Comparison of ENCODE assay signal across 24 cellular contexts in genomic region chr6:41483943-41484342, GRCh38.
DNase-seq lines count a peak whose midpoint lies in the region; ATAC-seq, FAIRE-seq and TF ChIP-seq lines count a peak whose summit lies in the region.
"Had no signal": no experiment of that assay in that cellular context is flagged by ENCODE, and none has a peak within 500 bp of the region (broad histone marks: within the 10 kb centered on the region; RNA-seq: fewer than 3 reads in every experiment).

No MANE protein-coding gene starts in this region.

- H3K9me1 ChIP-seq in IMR-90 (ENCODE audit: insufficient read depth, low read length) (no peaks in the 10 kb centered on the region), K562 (ENCODE audit: control insufficient read depth, insufficient read depth, low read length) (no peaks in the 10 kb centered on the region)

- no peak for ATAC-seq in HepG2
- no peak for ATAC-seq in right lobe of liver
- no peak for ATAC-seq in IMR-90 (ENCODE audit: low read depth)
- ATAC-seq in K562: no peak

- TF ChIP-seq EP300 in HepG2 (IDR thresholded peaks at IDR 0.05; ENCODE audit: low read depth in 2 of 2, low read length in 2 of 2): no peak
- no peak for TF ChIP-seq EP300 in HepG2 (CRISPR knock-in tag; IDR thresholded peaks at IDR 0.05; ENCODE audit: borderline replicate concordance)
- no peak for TF ChIP-seq EP300 in K562 (IDR thresholded peaks at IDR 0.05; ENCODE audit: low read length)

- H3K4me1 ChIP-seq in HepG2 (ENCODE audit: insufficient read depth, low read length): peaks cover 20% of the 10 kb centered on the region
- no peaks in the 10 kb centered on the region for H3K4me1 ChIP-seq in right lobe of liver
- peaks cover 7% of the 10 kb centered on the region for H3K4me1 ChIP-seq in IMR-90 (ENCODE audit: control insufficient read depth, insufficient read depth, low read length)
- H3K4me1 ChIP-seq in K562 (replicated peaks in 1 of 2; ENCODE audit: control insufficient read depth in 2 of 2, insufficient read depth in 2 of 2, low read length in 2 of 2): no peaks in the 10 kb centered on the region

- intact Hi-C loops in HepG2 (cut with micrococcal nuclease; ENCODE audit: unreplicated experiment): no loop called here
- intact Hi-C loops in right lobe of liver (cut with DNase I): no loop called here
- intact Hi-C loops in IMR-90 (cut with micrococcal nuclease): no loop called here
- intact Hi-C loops in K562 (cut with micrococcal nuclease): no loop called here

- no peak overlapping the region for H3K18ac ChIP-seq in IMR-90 (ENCODE audit: low read depth, low read length)

- H3K9ac ChIP-seq in HepG2 (ENCODE audit: insufficient read depth, low read depth, low read length): no peak overlapping the region
- no peak overlapping the region for H3K9ac ChIP-seq in IMR-90 (ENCODE audit: low read depth, low read length)
- H3K9ac ChIP-seq in K562 (ENCODE audit: insufficient read depth in 1 of 2, low read depth in 2 of 2, low read length in 2 of 2): no peak overlapping the region
- H3K9ac ChIP-seq: BLaER1 had no signal

- H2AK9ac ChIP-seq in IMR-90 (replicated peaks; ENCODE audit: low read depth, low read length, poor library complexity): no peak overlapping the region

- no peak overlapping the region for H3K56ac ChIP-seq in IMR-90 (ENCODE audit: extremely low read depth, insufficient read depth, low read length)

- H3K27ac ChIP-seq in HepG2 (ENCODE audit: extremely low read length, insufficient read depth, low read length) (no peak overlapping the region), right lobe of liver (no peak overlapping the region), IMR-90 (ENCODE audit: insufficient read depth, low read length) (no peak overlapping the region), K562 (ENCODE audit: extremely low read depth, low read depth, low read length) (no peak overlapping the region)
- H3K27ac ChIP-seq: 22Rv1, BLaER1 had no signal

- BruUV-seq in HepG2 (replicated peaks; lab: Mats Ljungman, UMichigan) (no TSS peak), IMR-90 (replicated peaks; lab: Mats Ljungman, UMichigan) (no TSS peak), K562 (replicated peaks; lab: Mats Ljungman, UMichigan) (no TSS peak)

- in situ Hi-C loops in HepG2 (cut with HindIII; ENCODE audit: extremely low pct_ligation_motif_present, low pct_unique_long_range_greater_than_20kb) (no loop called here), IMR-90 (cut with MboI; ENCODE audit: low sequenced_read_pairs) (no loop called here), K562 (cut with MboI) (no loop called here)

- TF ChIP-seq CTCF in HepG2 (CRISPR knock-in tag; IDR thresholded peaks at IDR 0.05) (no peak), right lobe of liver (IDR thresholded peaks at IDR 0.05) (no peak), IMR-90 (conservative IDR thresholded peaks at IDR 0.05; ENCODE audit: low read depth, low read length) (no peak), K562 (IDR thresholded peaks at IDR 0.05 in 2 of 3, conservative IDR thresholded peaks at IDR 0.05 in 1 of 3; ENCODE audit: insufficient read depth in 2 of 3, low read depth in 1 of 3, low read length in 3 of 3) (no peak)

- no peak overlapping the region for H3K4ac ChIP-seq in IMR-90 (ENCODE audit: low read depth, low read length)

- no peak for TF ChIP-seq RAD21 in HepG2 (CRISPR knock-in tag; IDR thresholded peaks at IDR 0.05)
- no peak for TF ChIP-seq RAD21 in IMR-90 (IDR thresholded peaks at IDR 0.05; ENCODE audit: low read length)
- TF ChIP-seq RAD21 in K562 (CRISPR knock-in tag; conservative IDR thresholded peaks at IDR 0.05 in 1 of 2, IDR thresholded peaks at IDR 0.05 in 1 of 2): no peak

- DNase-seq in HepG2 (ENCODE audit: low spot score) (no peak), right lobe of liver (no peak), IMR-90 (no peak), K562 (ENCODE audit: extremely low read depth in 1 of 4, low spot score in 3 of 4) (no peak), NCI-H524 (lab: John Stamatoyannopoulos, UW) (no peak), iPS-NIHi7 (ENCODE audit: extremely low spot score) (no peak)
- DNase-seq: ACHN; BE2C; C1 segment of cervical spinal cord; CD4-positive, alpha-beta memory T cell; CD4-positive, CD25-positive, alpha-beta regulatory T cell; CD8-positive, alpha-beta memory T cell; COR-L47; DMS 273 treated with DMSO at 0.1 percent for 48 hours; DMS153; DMS53; DMS79; DND-41; EL; GDM1 had no signal

- no peak overlapping the region for H3K4me2 ChIP-seq in HepG2 (ENCODE audit: low read depth, low read length)
- H3K4me2 ChIP-seq in IMR-90 (ENCODE audit: low read depth, low read length): no peak overlapping the region
- no peak overlapping the region for H3K4me2 ChIP-seq in K562 (ENCODE audit: insufficient read depth, low read length)
- H3K4me2 ChIP-seq: BLaER1 had no signal

- H3K4me3 ChIP-seq in HepG2 (replicated peaks in 1 of 3; ENCODE audit: insufficient read depth in 1 of 3, low read depth in 2 of 3, low read length in 3 of 3): no peak overlapping the region
- no peak overlapping the region for H3K4me3 ChIP-seq in right lobe of liver
- H3K4me3 ChIP-seq in IMR-90 (ENCODE audit: insufficient read depth, low read depth, low read length): no peak overlapping the region
- no peak overlapping the region for H3K4me3 ChIP-seq in K562
- H3K4me3 ChIP-seq: BLaER1 had no signal

- H3K36me3 ChIP-seq in HepG2 (replicated peaks in 1 of 2; ENCODE audit: control insufficient read depth in 1 of 2, insufficient read depth in 2 of 2, low read length in 2 of 2): no peaks in the 10 kb centered on the region
- no peaks in the 10 kb centered on the region for H3K36me3 ChIP-seq in right lobe of liver
- H3K36me3 ChIP-seq in IMR-90 (ENCODE audit: control insufficient read depth, insufficient read depth, low read length): no peaks in the 10 kb centered on the region
- no peaks in the 10 kb centered on the region for H3K36me3 ChIP-seq in K562 (ENCODE audit: control insufficient read depth, insufficient read depth, low read length)
- H3K36me3 ChIP-seq: BE2C, BLaER1 had no signal

- no peak overlapping the region for H3K14ac ChIP-seq in IMR-90 (replicated peaks; ENCODE audit: low read depth, low read length)

- no peak overlapping the region for H2BK15ac ChIP-seq in IMR-90 (ENCODE audit: low read depth, low read length)

- H3K79me2 ChIP-seq in HepG2 (ENCODE audit: insufficient read depth, low read length) (no peaks in the 10 kb centered on the region), K562 (ENCODE audit: control insufficient read depth, insufficient read depth, low read length) (no peaks in the 10 kb centered on the region)

- CTCF ChIA-PET in HepG2 (lab: Yijun Ruan, JAX; ENCODE audit: low intra/inter-chr PET ratio, low total read pairs): no interaction called here
- CTCF ChIA-PET in IMR-90 (lab: Yijun Ruan, JAX): no interaction called here
- CTCF ChIA-PET in K562 (lab: Yijun Ruan, JAX; ENCODE audit: low intra/inter-chr PET ratio): no interaction called here

- no peak overlapping the region for H4K5ac ChIP-seq in IMR-90 (ENCODE audit: low read depth, low read length)

- no peak for FAIRE-seq in HepG2 (lab: Jason Lieb, UNC)
- no peak for FAIRE-seq in K562 (lab: Jason Lieb, UNC)
- FAIRE-seq: GM12891, GM19239 had no signal

- H3K79me1 ChIP-seq in IMR-90 (ENCODE audit: low read depth in 1 of 2, low read length in 2 of 2): no peaks in the 10 kb centered on the region

- H4K20me1 ChIP-seq in HepG2 (ENCODE audit: insufficient read depth, low read length) (no peaks in the 10 kb centered on the region), IMR-90 (ENCODE audit: insufficient read depth, low read length) (no peaks in the 10 kb centered on the region), K562 (replicated peaks; ENCODE audit: control insufficient read depth, insufficient read depth, low read length) (no peaks in the 10 kb centered on the region; the same call in 1 of the 2 replicates)
- H4K20me1 ChIP-seq: BLaER1 had no signal

- no peak overlapping the region for H4K91ac ChIP-seq in IMR-90 (ENCODE audit: insufficient read depth, low read depth, low read length)

- no peak overlapping the region for H4K8ac ChIP-seq in IMR-90 (ENCODE audit: low read depth in 2 of 2, low read length in 2 of 2)

- H2BK120ac ChIP-seq in IMR-90 (ENCODE audit: low read depth, low read length): no peak overlapping the region

- POLR2A ChIA-PET in HepG2 (lab: Yijun Ruan, JAX): no interaction called here
- POLR2A ChIA-PET in IMR-90 (lab: Charles Lee; ENCODE audit: unreplicated experiment): no interaction called here
- POLR2A ChIA-PET in K562 (lab: Yijun Ruan, JAX): no interaction called here

- dilution Hi-C loops in IMR-90 (cut with HindIII; ENCODE audit: low sequenced_read_pairs, unreplicated experiment): no loop called here

- no peak overlapping the region for H2AFZ ChIP-seq in HepG2 (ENCODE audit: low read length)
- no peak overlapping the region for H2AFZ ChIP-seq in IMR-90 (replicated peaks; ENCODE audit: low read length, poor library complexity)
- H2AFZ ChIP-seq in K562 (ENCODE audit: low read depth, low read length): no peak overlapping the region

- WGBS in HepG2 (ENCODE audit: low lambda C conversion rate): 2% methylated on average over 1 of the region's 1 CpG
- 42% methylated on average over 1 of the region's 1 CpG for WGBS in right lobe of liver (ENCODE audit: insufficient coverage, low coverage, low lambda C conversion rate, missing lambda C conversion rate)
- WGBS in IMR-90 (ENCODE audit: extremely low coverage in 2 of 2, insufficient read length in 1 of 2), 2 experiments: no CpG with 5 or more reads among the region's 1 CpG
- WGBS in K562 (ENCODE audit: insufficient coverage, low coverage, missing lambda C conversion rate): 0% methylated on average over 1 of the region's 1 CpG

- H3K9me3 ChIP-seq in HepG2 (ENCODE audit: low read length) (no peaks in the 10 kb centered on the region), right lobe of liver (no peaks in the 10 kb centered on the region), IMR-90 (ENCODE audit: control insufficient read depth, insufficient read depth, low read length) (no peaks in the 10 kb centered on the region), K562 (replicated peaks; ENCODE audit: control insufficient read depth, insufficient read depth, low read depth, low read length) (no peaks in the 10 kb centered on the region)
- H3K9me3 ChIP-seq: BE2C, BLaER1 had no signal

- H2AK5ac ChIP-seq in IMR-90 (ENCODE audit: low read depth, low read length): no peak overlapping the region

- H2BK5ac ChIP-seq in IMR-90 (ENCODE audit: low read depth, low read length, poor library complexity, severe bottlenecking): no peak overlapping the region

- H2BK20ac ChIP-seq in IMR-90 (ENCODE audit: low read depth, low read length): no peak overlapping the region

- peaks cover 6 to 39% of the 10 kb centered on the region in 2 experiments for H3K27me3 ChIP-seq in HepG2 (ENCODE audit: control insufficient read depth in 1 of 2, insufficient read depth in 2 of 2, low read length in 2 of 2)
- H3K27me3 ChIP-seq in right lobe of liver: no peaks in the 10 kb centered on the region
- peaks cover 13% of the 10 kb centered on the region for H3K27me3 ChIP-seq in IMR-90 (ENCODE audit: control insufficient read depth, insufficient read depth, low read length)
- H3K27me3 ChIP-seq in K562 (ENCODE audit: control insufficient read depth in 2 of 2, insufficient read depth in 2 of 2, low read length in 2 of 2): peaks cover 26 to 44% of the 10 kb centered on the region in 2 experiments; a peak in 4 of 5 replicates
- H3K27me3 ChIP-seq: BE2C, BLaER1 had no signal

- TF ChIP-seq POLR2A in HepG2 (IDR thresholded peaks at IDR 0.05; ENCODE audit: insufficient read depth in 1 of 2, low read depth in 2 of 2, low read length in 2 of 2) (no peak), right lobe of liver (IDR thresholded peaks at IDR 0.05) (no peak), IMR-90 (IDR thresholded peaks at IDR 0.05; ENCODE audit: low read depth, low read length) (no peak), K562 (conservative IDR thresholded peaks at IDR 0.05) (no peak)

- H3K23ac ChIP-seq in IMR-90 (ENCODE audit: low read depth, low read length): no peak overlapping the region

Comparison
In these comparisons a context has a peak if more than half of its experiments do, and no peak if none do; other contexts are left out.
1. Of the 241 proteins assayed by ChIP-seq in both HepG2 and K562: peak only in HepG2: MAFF and MAFK; only in K562: MAFG; in both: none; in neither: 238.